In the genomic region with DNA sequence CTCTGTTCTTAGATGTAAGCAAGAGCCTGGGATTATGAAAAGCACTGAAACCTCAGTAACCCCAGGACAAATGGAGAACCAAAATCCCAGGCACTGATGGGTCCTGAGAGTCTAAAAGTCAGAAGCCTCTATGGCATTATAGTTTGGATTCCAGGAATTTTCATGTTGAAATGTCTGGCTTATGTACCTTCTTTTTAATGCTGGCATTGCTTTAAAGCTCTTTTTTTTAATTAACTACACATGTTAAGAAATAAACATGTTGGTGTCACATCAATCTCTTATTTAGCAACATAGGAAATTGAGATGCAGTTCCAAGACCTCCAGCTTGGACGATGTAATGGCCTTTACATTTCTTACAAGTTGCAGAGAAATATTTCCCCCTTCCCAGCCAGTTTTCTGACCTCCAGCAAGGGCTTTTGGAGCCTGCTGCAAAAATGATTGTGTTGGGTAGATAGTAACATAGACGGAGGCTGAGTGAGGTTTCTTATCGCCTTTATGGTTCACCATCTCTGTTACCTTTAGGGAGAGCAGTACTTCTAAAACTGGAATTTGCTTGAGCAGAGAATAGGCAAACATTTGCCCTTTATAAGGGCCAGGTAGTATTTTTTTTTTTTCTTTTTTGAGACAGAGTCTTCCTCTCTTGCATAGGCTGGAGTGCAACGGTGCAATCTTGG, we compare ENCODE assay signal across 16 cellular contexts.
DNase-seq lines count a peak whose midpoint lies in the region; ATAC-seq and TF ChIP-seq lines count a peak whose summit lies in the region.
"Had no signal": no experiment of that assay in that cellular context is flagged by ENCODE, and none has a peak within 500 bp of the region (broad histone marks: within the 10 kb centered on the region; RNA-seq: fewer than 3 reads in every experiment).

No MANE protein-coding gene starts in this region.

- no peaks in the 10 kb centered on the region for H3K27me3 ChIP-seq in heart right ventricle
- no peaks in the 10 kb centered on the region for H3K27me3 ChIP-seq in adipocyte (replicated peaks; ENCODE audit: control insufficient read depth, insufficient read depth, low read length)

- WGBS in heart right ventricle, 2 donors: 65 to 71% methylated on average over 4 of the region's 4 CpGs

- H3K4me1 ChIP-seq in heart right ventricle: no peaks in the 10 kb centered on the region
- H3K4me1 ChIP-seq in adipocyte (ENCODE audit: control insufficient read depth, insufficient read depth, low read length): peaks cover 27% of the 10 kb centered on the region

- no peaks in the 10 kb centered on the region for H3K27me3 Mint-ChIP-seq in activated T-cell treated with anti-CD3 and anti-CD28 coated beads, Interleukin-2, amount 50 U/mL, for 24 hours
- H3K27me3 Mint-ChIP-seq in stimulated activated memory B cell treated with anti-CD40 and anti-IgM and Interleukin-4, amounts not matched to agents 10 μg/mL and 1 μg/mL and 100 μg/mL, for 72 hours: no peaks in the 10 kb centered on the region

- intact Hi-C loops in Right ventricle myocardium inferior (cut with DNase I): no loop called here
- intact Hi-C loops in heart right ventricle (cut with DNase I): no loop called here
- intact Hi-C loops in sciatic nerve (cut with DNase I): no loop called here

- H3K9ac ChIP-seq in adipocyte (ENCODE audit: low read length): no peak overlapping the region

- no peak for DNase-seq in Right ventricle myocardium inferior (ENCODE audit: missing footprints)
- DNase-seq in heart right ventricle: no peak
- DNase-seq in adipocyte (ENCODE audit: low read depth): peak; percentile 83
- DNase-seq in fibroblast of the conjunctiva (ENCODE audit: low read depth): peak; percentile 50
- no peak for DNase-seq in sciatic nerve (ENCODE audit: low spot score)
- DNase-seq in activated T-cell treated with anti-CD3 and anti-CD28 coated beads, Interleukin-2, amount 50 U/mL, for 24 hours: no peak
- DNase-seq: KBM-7, NCI-H1930, NCI-H2171 treated with DMSO at 0.1 percent for 48 hours, NCI-H774, SHP77 had no signal

- no peaks in the 10 kb centered on the region for H3K9me3 Mint-ChIP-seq in activated T-cell treated with anti-CD3 and anti-CD28 coated beads, Interleukin-2, amount 50 U/mL, for 24 hours
- peaks cover 5% of the 10 kb centered on the region for H3K9me3 Mint-ChIP-seq in stimulated activated memory B cell treated with anti-CD40 and anti-IgM and Interleukin-4, amounts not matched to agents 10 μg/mL and 1 μg/mL and 100 μg/mL, for 72 hours

- TF ChIP-seq CTCF in heart right ventricle (IDR thresholded peaks at IDR 0.05): no peak

- H3K4me3 Mint-ChIP-seq in activated T-cell treated with anti-CD3 and anti-CD28 coated beads, Interleukin-2, amount 50 U/mL, for 24 hours: no peak overlapping the region
- no peak overlapping the region for H3K4me3 Mint-ChIP-seq in stimulated activated memory B cell treated with anti-CD40 and anti-IgM and Interleukin-4, amounts not matched to agents 10 μg/mL and 1 μg/mL and 100 μg/mL, for 72 hours

- ATAC-seq in Right ventricle myocardium inferior (peak; percentile 42), heart right ventricle (no peak), sciatic nerve (peak; percentile 67), GM19397 (IDR thresholded peaks at IDR 0.05; ENCODE audit: unreplicated experiment) (no peak)
- no peak for ATAC-seq in stimulated activated memory B cell treated with anti-CD40 and anti-IgM and Interleukin-4, amounts not matched to agents 10 μg/mL and 1 μg/mL and 100 μg/mL, for 72 hours
- ATAC-seq: Panc1 had no signal

- H3K36me3 ChIP-seq in heart right ventricle (peaks cover 0 to 35% (median 6%) of the 10 kb centered on the region in 9 donors), adipocyte (ENCODE audit: control insufficient read depth, insufficient read depth, low read length, severe bottlenecking) (no peaks in the 10 kb centered on the region)

- H3K9me3 ChIP-seq in heart right ventricle (peaks cover 0 to 10% (median 0%) of the 10 kb centered on the region in 11 donors), adipocyte (ENCODE audit: control insufficient read depth, low read length) (no peaks in the 10 kb centered on the region)

- no peaks in the 10 kb centered on the region for H3K36me3 Mint-ChIP-seq in activated T-cell treated with anti-CD3 and anti-CD28 coated beads, Interleukin-2, amount 50 U/mL, for 24 hours (ENCODE audit: low read depth)
- H3K36me3 Mint-ChIP-seq in stimulated activated memory B cell treated with anti-CD40 and anti-IgM and Interleukin-4, amounts not matched to agents 10 μg/mL and 1 μg/mL and 100 μg/mL, for 72 hours: no peaks in the 10 kb centered on the region

- H3K4me1 Mint-ChIP-seq in activated T-cell treated with anti-CD3 and anti-CD28 coated beads, Interleukin-2, amount 50 U/mL, for 24 hours (ENCODE audit: low read depth): no peaks in the 10 kb centered on the region
- H3K4me1 Mint-ChIP-seq in stimulated activated memory B cell treated with anti-CD40 and anti-IgM and Interleukin-4, amounts not matched to agents 10 μg/mL and 1 μg/mL and 100 μg/mL, for 72 hours: no peaks in the 10 kb centered on the region

- no peak overlapping the region for H3K27ac Mint-ChIP-seq in activated T-cell treated with anti-CD3 and anti-CD28 coated beads, Interleukin-2, amount 50 U/mL, for 24 hours
- H3K27ac Mint-ChIP-seq in stimulated activated memory B cell treated with anti-CD40 and anti-IgM and Interleukin-4, amounts not matched to agents 10 μg/mL and 1 μg/mL and 100 μg/mL, for 72 hours: no peak overlapping the region

- no peak overlapping the region for H3K27ac ChIP-seq in heart right ventricle
- H3K27ac ChIP-seq: 22Rv1, HL-60 had no signal

- no peak overlapping the region for H3K4me3 ChIP-seq in heart right ventricle
- no peak overlapping the region for H3K4me3 ChIP-seq in adipocyte (ENCODE audit: low read length)

Comparison
In these comparisons a context has a peak if more than half of its experiments do, and no peak if none do; other contexts are left out.
1. ATAC-seq: peak in Right ventricle myocardium inferior (single experiment) and sciatic nerve (single experiment); none in heart right ventricle (0 of 8), GM19397 (single experiment) and stimulated activated memory B cell treated with anti-CD40 and anti-IgM and Interleukin-4, amounts not matched to agents 10 μg/mL and 1 μg/mL and 100 μg/mL, for 72 hours (single experiment).
2. DNase-seq: peak in adipocyte (single experiment) and fibroblast of the conjunctiva (single experiment); none in Right ventricle myocardium inferior (single experiment), heart right ventricle (0 of 2), sciatic nerve (single experiment) and activated T-cell treated with anti-CD3 and anti-CD28 coated beads, Interleukin-2, amount 50 U/mL, for 24 hours (single experiment).